ENCODE assay signal across 21 cellular contexts in the genomic region with DNA sequence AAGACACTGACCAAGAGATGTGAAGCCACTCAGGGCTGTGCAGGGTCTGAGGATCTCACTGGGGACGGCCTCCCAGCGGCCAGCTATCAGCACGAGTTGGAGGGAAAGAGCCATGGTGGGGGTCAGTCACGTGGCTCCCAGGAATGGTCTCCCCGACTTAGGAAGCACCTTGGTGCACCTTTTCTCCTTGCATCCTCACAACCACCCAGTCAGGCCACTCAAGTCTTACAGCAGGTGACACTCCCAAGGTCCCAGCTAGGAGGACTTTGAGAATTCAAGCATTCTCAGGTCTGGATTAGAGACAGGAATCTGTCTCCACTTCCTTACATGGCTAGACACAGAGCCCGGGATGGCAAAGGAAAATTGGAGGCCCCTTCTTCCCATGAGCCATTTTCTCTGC. TPM values are rescaled to one million over a fixed set of nuclear protein-coding genes. Genes with fewer than 3 reads are reported as not detected.
DNase-seq lines count a peak whose midpoint lies in the region; FAIRE-seq and TF ChIP-seq lines count a peak whose summit lies in the region.
"Had no signal": no experiment of that assay in that cellular context is flagged by ENCODE, and none has a peak within 500 bp of the region (broad histone marks: within the 10 kb centered on the region; RNA-seq: fewer than 3 reads in every experiment).

No MANE protein-coding gene starts in this region.

- H3K4me3 ChIP-seq in astrocyte (ENCODE audit: insufficient read depth, low read depth, low read length) (no peak overlapping the region), neuronal stem cell (ENCODE audit: low read length in 2 of 2) (no peak overlapping the region), right atrium auricular region (no peak overlapping the region)
- H3K4me3 ChIP-seq: colonic mucosa had no signal

- peaks cover 23% of the 10 kb centered on the region for H3K4me1 ChIP-seq in astrocyte (ENCODE audit: insufficient read depth, low read length)
- peaks cover 6 to 11% of the 10 kb centered on the region in 2 donors for H3K4me1 ChIP-seq in neuronal stem cell (ENCODE audit: control insufficient read depth in 2 of 2, insufficient read depth in 1 of 2, low read depth in 1 of 2, low read length in 2 of 2)
- H3K4me1 ChIP-seq in right atrium auricular region, result peaks cover 0 to 36% of the 10 kb centered on the region in 2 donors

- no peak overlapping the region for H2BK15ac ChIP-seq in neuronal stem cell (ENCODE audit: low read length)

- peaks cover 63% of the 10 kb centered on the region for H3K79me2 ChIP-seq in astrocyte (ENCODE audit: insufficient read depth, low read length)

- TF ChIP-seq CTCF in astrocyte (IDR thresholded peaks at IDR 0.05; ENCODE audit: insufficient read depth, low read depth, low read length), result no peak
- no peak for TF ChIP-seq CTCF in right atrium auricular region (IDR thresholded peaks at IDR 0.05)

- H3K36me3 Mint-ChIP-seq in T-helper 2 cell treated with Interferon-gamma antibody and Interleukin-4, amounts not matched to agents 5 μg/mL and 100 μg/mL, for 36 hours (ENCODE audit: low read depth), result peaks cover 64% of the 10 kb centered on the region
- H3K36me3 Mint-ChIP-seq in IgD-negative memory B cell (peaks cover 4% of the 10 kb centered on the region), astrocyte (ENCODE audit: low read depth, unreplicated experiment) (peaks cover 26% of the 10 kb centered on the region)

- no peak overlapping the region for H3K23ac ChIP-seq in neuronal stem cell (ENCODE audit: low read depth, low read length, poor library complexity)

- no peak overlapping the region for H2AK5ac ChIP-seq in neuronal stem cell (ENCODE audit: low read depth, low read length)

- H2BK12ac ChIP-seq in neuronal stem cell (ENCODE audit: low read length), result no peak overlapping the region

- no peak for DNase-seq in T-helper 2 cell treated with Interferon-gamma antibody and Interleukin-4, amounts not matched to agents 5 μg/mL and 100 μg/mL, for 36 hours (ENCODE audit: low spot score)
- DNase-seq in T-helper 2 cell (no peak), astrocyte (ENCODE audit: low read depth) (no peak), neuronal stem cell (ENCODE audit: low spot score) (no peak), DMS 273 (lab: John Stamatoyannopoulos, UW; ENCODE audit: unreplicated experiment) (no peak), right atrium auricular region (ENCODE audit: low spot score) (no peak)
- no peak for DNase-seq in activated effector memory CD4-positive, alpha-beta T cell treated with Interleukin-2 at 50 U/mL for 16 hours
- DNase-seq: 8988T; activated CD4-positive, CD25-positive, alpha-beta regulatory T cell treated with anti-CD3 and anti-CD28 coated beads, Interleukin-2, amount 50 U/mL, for 72 hours; activated naive CD4-positive, alpha-beta T cell treated with anti-CD3 and anti-CD28 coated beads, Interleukin-2, amount 50 U/mL, for 16 hours; colonic mucosa; DMS 273 treated with DMSO at 0.1 percent for 48 hours; IMR-90; NCI-H1694 treated with DMSO at 0.1 percent for 48 hours; NCI-H774; stimulated activated CD4-positive, alpha-beta T cell treated with anti-CD3 and anti-CD28 coated beads, Interleukin-2, amount 100 ng/mL, for 24 hours; T1000 had no signal

- H4K20me1 ChIP-seq in astrocyte (ENCODE audit: insufficient read depth, low read length), result peaks cover 53% of the 10 kb centered on the region

- no peak for FAIRE-seq in astrocyte (lab: Jason Lieb, UNC)
- FAIRE-seq: GM12892, urothelium cell line had no signal

- H3K27me3 ChIP-seq in astrocyte (ENCODE audit: insufficient read depth, low read length) (no peaks in the 10 kb centered on the region), neuronal stem cell (ENCODE audit: control insufficient read depth in 3 of 3, insufficient read depth in 3 of 3, low read depth in 1 of 3, low read length in 3 of 3) (no peaks in the 10 kb centered on the region), right atrium auricular region (no peaks in the 10 kb centered on the region)
- H3K27me3 ChIP-seq: colonic mucosa had no signal

- no peak overlapping the region for H3K18ac ChIP-seq in neuronal stem cell (ENCODE audit: low read length)

- H4K91ac ChIP-seq in neuronal stem cell (ENCODE audit: low read depth, low read length, poor library complexity), result no peak overlapping the region

- H2BK120ac ChIP-seq in neuronal stem cell (ENCODE audit: low read depth, low read length), result no peak overlapping the region

- H3K36me3 ChIP-seq in astrocyte (ENCODE audit: insufficient read depth, low read length) (peaks cover 36% of the 10 kb centered on the region), neuronal stem cell (replicated peaks in 1 of 2; ENCODE audit: control insufficient read depth in 2 of 2, insufficient read depth in 2 of 2, low read length in 2 of 2) (peaks cover 53 to 73% of the 10 kb centered on the region in 2 donors), right atrium auricular region (peaks cover 66% of the 10 kb centered on the region)

- H3K14ac ChIP-seq in neuronal stem cell (ENCODE audit: low read length), result no peak overlapping the region

- H3K27ac Mint-ChIP-seq in T-helper 2 cell treated with Interferon-gamma antibody and Interleukin-4, amounts not matched to agents 5 μg/mL and 100 μg/mL, for 36 hours, result no peak overlapping the region
- H3K27ac Mint-ChIP-seq in IgD-negative memory B cell (peak overlapping the region in 2 of 3 donors; percentile 43 to 81), astrocyte (ENCODE audit: unreplicated experiment) (no peak overlapping the region)

- H3K4me3 Mint-ChIP-seq in T-helper 2 cell treated with Interferon-gamma antibody and Interleukin-4, amounts not matched to agents 5 μg/mL and 100 μg/mL, for 36 hours, result peak overlapping the region; percentile 24
- H3K4me3 Mint-ChIP-seq in IgD-negative memory B cell (peak overlapping the region in 2 of 4 donors; percentile 39 to 96), astrocyte (ENCODE audit: unreplicated experiment) (peak overlapping the region; percentile 27)

- H3K27ac ChIP-seq in astrocyte (ENCODE audit: low read depth, low read length) (no peak overlapping the region), neuronal stem cell (replicated peaks; ENCODE audit: low read length) (no peak overlapping the region), right atrium auricular region (no peak overlapping the region)
- H3K27ac ChIP-seq: colonic mucosa, HL-60 had no signal

- no peak overlapping the region for H2BK5ac ChIP-seq in neuronal stem cell (ENCODE audit: low read length)

- H4K8ac ChIP-seq in neuronal stem cell (ENCODE audit: low read depth, low read length), result no peak overlapping the region

- peak overlapping the region; percentile 83 for H3K9ac ChIP-seq in astrocyte (ENCODE audit: low read length)
- H3K9ac ChIP-seq in neuronal stem cell (ENCODE audit: low read depth, low read length, poor library complexity), result peak overlapping the region; percentile 24

- H3K4me2 ChIP-seq in astrocyte (ENCODE audit: low read length), result peak overlapping the region; percentile 85
- H3K4me2 ChIP-seq in neuronal stem cell (ENCODE audit: insufficient read depth, low read length, poor library complexity, severe bottlenecking), result no peak overlapping the region

- H3K9me3 ChIP-seq in astrocyte (ENCODE audit: insufficient read depth, low read depth, low read length), result no peaks in the 10 kb centered on the region
- no peaks in the 10 kb centered on the region for H3K9me3 ChIP-seq in neuronal stem cell (replicated peaks in 1 of 2; ENCODE audit: control insufficient read depth in 2 of 2, insufficient read depth in 1 of 2, low read depth in 1 of 2, low read length in 2 of 2)
- no peaks in the 10 kb centered on the region for H3K9me3 ChIP-seq in right atrium auricular region
- H3K9me3 ChIP-seq: colonic mucosa had no signal

- H3K27me3 Mint-ChIP-seq in T-helper 2 cell treated with Interferon-gamma antibody and Interleukin-4, amounts not matched to agents 5 μg/mL and 100 μg/mL, for 36 hours (ENCODE audit: low read depth), result no peaks in the 10 kb centered on the region
- H3K27me3 Mint-ChIP-seq in IgD-negative memory B cell (no peaks in the 10 kb centered on the region), astrocyte (ENCODE audit: low read depth, unreplicated experiment) (no peaks in the 10 kb centered on the region)

- no peaks in the 10 kb centered on the region for H3K9me3 Mint-ChIP-seq in T-helper 2 cell treated with Interferon-gamma antibody and Interleukin-4, amounts not matched to agents 5 μg/mL and 100 μg/mL, for 36 hours
- H3K9me3 Mint-ChIP-seq in IgD-negative memory B cell (no peaks in the 10 kb centered on the region), astrocyte (ENCODE audit: unreplicated experiment) (no peaks in the 10 kb centered on the region)

- no CpG with 5 or more reads among the region's 6 CpGs for WGBS in neuronal stem cell (ENCODE audit: extremely low coverage in 2 of 2, insufficient read length in 2 of 2, insufficient replicate concordance in 1 of 2), 2 donors

- H3K4me1 Mint-ChIP-seq in T-helper 2 cell treated with Interferon-gamma antibody and Interleukin-4, amounts not matched to agents 5 μg/mL and 100 μg/mL, for 36 hours (ENCODE audit: low read depth), result peaks cover 28% of the 10 kb centered on the region
- peaks cover 9 to 21% (median 12%) of the 10 kb centered on the region in 3 donors for H3K4me1 Mint-ChIP-seq in IgD-negative memory B cell
- H3K4me1 Mint-ChIP-seq in astrocyte (ENCODE audit: low read depth, unreplicated experiment), result peaks cover 8% of the 10 kb centered on the region

- no peak overlapping the region for H3K4ac ChIP-seq in neuronal stem cell (ENCODE audit: low read length)

- H2AFZ ChIP-seq in astrocyte (ENCODE audit: low read depth, low read length), result no peak overlapping the region
- no peak overlapping the region for H2AFZ ChIP-seq in neuronal stem cell (ENCODE audit: low read length)

- peaks cover 6% of the 10 kb centered on the region for H3K79me1 ChIP-seq in neuronal stem cell (ENCODE audit: low read depth, low read length)

RNA-seq across cellular contexts. Expression of gene RNASEH2C, which starts 2.7 kb away (rescaled TPM):
- polyA plus RNA-seq in IgD-negative memory B cell, result 120 TPM
- total RNA-seq in astrocyte, result 24.7 and 25.0 TPM in 2 replicates
- 26.2 TPM for polyA plus RNA-seq in neuronal stem cell (2013, experiment 1 of 2)
- 27.9 TPM for polyA plus RNA-seq in neuronal stem cell (2013, experiment 2 of 2)
- total RNA-seq in right atrium auricular region, result 100 to 1,000 TPM; 105 to 194 TPM

RNA-seq across cellular contexts. Expression of gene KAT5, which starts 5.9 kb away (rescaled TPM):
- polyA plus RNA-seq in IgD-negative memory B cell, result 62.6 TPM
- total RNA-seq in astrocyte (26.8 and 31.4 TPM in 2 replicates), right atrium auricular region (10 to 100 TPM; 29.7 to 50.1 TPM)
- 30.4 TPM for polyA plus RNA-seq in neuronal stem cell (2013, experiment 1 of 2)
- 28.5 TPM for polyA plus RNA-seq in neuronal stem cell (2013, experiment 2 of 2)

RNA-seq across cellular contexts. Expression of gene RELA, which starts 55.2 kb away (rescaled TPM):
- polyA plus RNA-seq in IgD-negative memory B cell, result 66.7 TPM
- total RNA-seq in astrocyte, result 62.2 and 68.9 TPM in 2 replicates
- 26.0 TPM for polyA plus RNA-seq in neuronal stem cell (2013, experiment 1 of 2)
- 24.2 TPM for polyA plus RNA-seq in neuronal stem cell (2013, experiment 2 of 2)
- total RNA-seq in right atrium auricular region, result 10 to 100 TPM; 30.7 to 54.9 TPM

Comparison
In these comparisons a context has a peak if more than half of its experiments do, and no peak if none do; other contexts are left out.
1. H3K27ac Mint-ChIP-seq: peak in IgD-negative memory B cell (2 of 3); none in T-helper 2 cell treated with Interferon-gamma antibody and Interleukin-4, amounts not matched to agents 5 μg/mL and 100 μg/mL, for 36 hours (single experiment) and astrocyte (single experiment).